Comparison of ENCODE assay signal across 15 cellular contexts in genomic region chr18:9701604-9702324, GRCh38. TPM values are rescaled to one million over a fixed set of nuclear protein-coding genes. Genes with fewer than 3 reads are reported as not detected.
DNase-seq lines count a peak whose midpoint lies in the region; ATAC-seq and TF ChIP-seq lines count a peak whose summit lies in the region.
"Had no signal": no experiment of that assay in that cellular context is flagged by ENCODE, and none has a peak within 500 bp of the region (broad histone marks: within the 10 kb centered on the region; RNA-seq: fewer than 3 reads in every experiment).

No MANE protein-coding gene starts in this region.

- H3K9me3 ChIP-seq in upper lobe of right lung, result no peaks in the 10 kb centered on the region
- H3K9me3 ChIP-seq: SJCRH30 had no signal

- no peaks in the 10 kb centered on the region for H3K27me3 Mint-ChIP-seq in dendritic cell treated with granulocyte-macrophage colony-stimulating factor and Interleukin-4, amounts not matched to agents 40 ng/mL and 50 ng/mL, for 4 days

- H3K27ac Mint-ChIP-seq in dendritic cell treated with granulocyte-macrophage colony-stimulating factor and Interleukin-4, amounts not matched to agents 40 ng/mL and 50 ng/mL, for 4 days, result peak overlapping the region; percentile 74
- H3K27ac Mint-ChIP-seq: activated naive CD8-positive, alpha-beta T cell; CD4-positive, alpha-beta T cell; nephron progenitor cell; WTC11 had no signal

- TF ChIP-seq CTCF in HL-60 (IDR thresholded peaks at IDR 0.05; ENCODE audit: insufficient read depth, low read length), result no peak
- TF ChIP-seq CTCF in upper lobe of right lung (IDR thresholded peaks at IDR 0.05), result no peak

- no peak overlapping the region for H3K4me3 ChIP-seq in HL-60 (replicated peaks; ENCODE audit: insufficient read depth, low read length)
- no peak overlapping the region for H3K4me3 ChIP-seq in upper lobe of right lung
- H3K4me3 ChIP-seq: SJCRH30 had no signal

- peaks cover 53% of the 10 kb centered on the region for H3K4me1 Mint-ChIP-seq in dendritic cell treated with granulocyte-macrophage colony-stimulating factor and Interleukin-4, amounts not matched to agents 40 ng/mL and 50 ng/mL, for 4 days (ENCODE audit: low read depth)

- no peak overlapping the region for H3K4me3 Mint-ChIP-seq in dendritic cell treated with granulocyte-macrophage colony-stimulating factor and Interleukin-4, amounts not matched to agents 40 ng/mL and 50 ng/mL, for 4 days
- H3K4me3 Mint-ChIP-seq: activated naive CD8-positive, alpha-beta T cell; CD4-positive, alpha-beta T cell; nephron progenitor cell; WTC11 had no signal

- H3K27me3 ChIP-seq in HL-60 (ENCODE audit: insufficient read depth, poor library complexity, severe bottlenecking) (no peaks in the 10 kb centered on the region), upper lobe of right lung (no peaks in the 10 kb centered on the region)
- H3K27me3 ChIP-seq: SJCRH30 had no signal

- intact Hi-C loops in dendritic cell treated with granulocyte-macrophage colony-stimulating factor and Interleukin-4, amounts not matched to agents 40 ng/mL and 50 ng/mL, for 4 days (cut with micrococcal nuclease), result loop anchor here (10.0 kb wide), 1 partner anchor 87 kb away; the partner anchor contains the start of gene PPP4R1
- intact Hi-C loops in upper lobe of right lung (cut with DNase I), result no loop called here

- H3K27ac ChIP-seq in HL-60 (replicated peaks) (peak overlapping the region; percentile 42), upper lobe of right lung (no peak overlapping the region)
- H3K27ac ChIP-seq: SJCRH30 had no signal

- ATAC-seq in upper lobe of right lung, result peak; percentile 48
- ATAC-seq: WTC11 had no signal

- peak; percentile 37 for DNase-seq in stimulated activated CD4-positive, alpha-beta T cell treated with anti-CD3 and anti-CD28 coated beads, Interleukin-1b, Interleukin-23, amount 100 ng/mL, for 48 hours
- DNase-seq in stimulated activated CD4-positive, alpha-beta T cell treated with anti-CD3 and anti-CD28 coated beads, Interleukin-2, amount 100 ng/mL, for 24 hours, result no peak
- DNase-seq in HL-60 (ENCODE audit: low read depth in 1 of 2, low spot score in 1 of 2) (peak in 1 of 2 experiments; percentile 48), upper lobe of right lung (no peak), NCI-H128 (lab: John Stamatoyannopoulos, UW; ENCODE audit: unreplicated experiment) (no peak), GM19238 (ENCODE audit: insufficient read length, low spot score) (no peak), NCI-H2107 treated with DMSO at 0.1 percent for 48 hours (lab: John Stamatoyannopoulos, UW; ENCODE audit: unreplicated experiment) (no peak)
- DNase-seq: CD4-positive, alpha-beta T cell; dermis blood vessel endothelial cell; NCI-H2227 treated with DMSO at 0.1 percent for 48 hours; nephron progenitor cell; SJCRH30 had no signal

- H3K36me3 ChIP-seq in upper lobe of right lung, result no peaks in the 10 kb centered on the region
- H3K36me3 ChIP-seq: SJCRH30 had no signal

- H3K9me3 Mint-ChIP-seq in dendritic cell treated with granulocyte-macrophage colony-stimulating factor and Interleukin-4, amounts not matched to agents 40 ng/mL and 50 ng/mL, for 4 days, result no peaks in the 10 kb centered on the region
- H3K9me3 Mint-ChIP-seq: CD4-positive, alpha-beta T cell; nephron progenitor cell; WTC11 had no signal

- H3K4me1 ChIP-seq in upper lobe of right lung, result peaks cover 6% of the 10 kb centered on the region
- H3K4me1 ChIP-seq: SJCRH30 had no signal

- no peaks in the 10 kb centered on the region for H3K36me3 Mint-ChIP-seq in dendritic cell treated with granulocyte-macrophage colony-stimulating factor and Interleukin-4, amounts not matched to agents 40 ng/mL and 50 ng/mL, for 4 days (ENCODE audit: low read depth)
- H3K36me3 Mint-ChIP-seq: activated naive CD8-positive, alpha-beta T cell; WTC11 had no signal

RNA-seq across cellular contexts. Expression of gene RAB31, which starts 6.3 kb away (rescaled TPM):
- total RNA-seq in upper lobe of right lung, result 137 TPM
